ENCODE assay signal across 31 cellular contexts in the genomic region with DNA sequence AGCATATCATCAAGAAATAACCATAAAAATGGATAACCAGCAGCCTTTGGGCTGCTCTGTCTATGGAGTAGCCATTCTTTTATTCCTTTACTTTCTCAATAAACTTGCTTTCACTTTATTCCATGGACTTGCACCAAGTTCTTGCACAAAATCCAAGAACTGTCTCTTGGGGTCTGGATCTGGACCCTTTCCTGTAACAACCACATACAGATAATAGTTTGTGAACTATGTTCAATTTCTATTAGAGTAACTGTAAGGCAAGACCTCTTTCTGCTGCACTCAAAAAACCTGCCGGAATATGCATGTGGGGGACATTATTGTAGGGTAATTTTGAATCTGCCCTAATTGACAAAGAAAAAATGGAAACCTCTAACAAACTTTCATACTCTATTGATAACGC.
DNase-seq lines count a peak whose midpoint lies in the region; ATAC-seq and TF ChIP-seq lines count a peak whose summit lies in the region.
"Had no signal": no experiment of that assay in that cellular context is flagged by ENCODE, and none has a peak within 500 bp of the region (broad histone marks: within the 10 kb centered on the region; RNA-seq: fewer than 3 reads in every experiment).

No MANE protein-coding gene starts in this region.

- TF ChIP-seq POLR2A in heart left ventricle (IDR thresholded peaks at IDR 0.05), result no peak

- no peak overlapping the region for H3K4me3 ChIP-seq in heart left ventricle
- H3K4me3 ChIP-seq: A549; BLaER1; BLaER1 treated with 17β-estradiol and CSF1 and Interleukin-3, amounts not matched to agents 10 nM and 100 nM had no signal

- H3K27me3 Mint-ChIP-seq in activated CD4-positive, alpha-beta T cell treated with anti-CD3 and anti-CD28 coated beads, Interleukin-2, amount 10 ng/mL, durations not matched to agents 24 days and 14 days, result no peaks in the 10 kb centered on the region
- H3K27me3 Mint-ChIP-seq: B cell; CD4-positive, alpha-beta T cell had no signal

- H3K9me3 Mint-ChIP-seq in activated CD4-positive, alpha-beta T cell treated with anti-CD3 and anti-CD28 coated beads, Interleukin-2, amount 10 ng/mL, durations not matched to agents 24 days and 14 days, result no peaks in the 10 kb centered on the region
- H3K9me3 Mint-ChIP-seq: CD4-positive, alpha-beta T cell; CD8-positive, alpha-beta T cell had no signal

- ATAC-seq in Right ventricle myocardium inferior (peak; percentile 16), heart left ventricle (no peak)
- ATAC-seq: CD8-positive, alpha-beta T cell had no signal

- H3K9me3 ChIP-seq in heart left ventricle, result no peaks in the 10 kb centered on the region
- H3K9me3 ChIP-seq: A549; BE2C; BLaER1; BLaER1 treated with 17β-estradiol and CSF1 and Interleukin-3, amounts not matched to agents 10 nM and 100 nM; Caco-2 had no signal

- no peaks in the 10 kb centered on the region for H3K36me3 Mint-ChIP-seq in activated CD4-positive, alpha-beta T cell treated with anti-CD3 and anti-CD28 coated beads, Interleukin-2, amount 10 ng/mL, durations not matched to agents 24 days and 14 days (ENCODE audit: low read depth)
- H3K36me3 Mint-ChIP-seq: CD14-positive monocyte; CD4-positive, alpha-beta memory T cell; CD4-positive, CD25-positive, alpha-beta regulatory T cell; CD8-positive, alpha-beta memory T cell; CD8-positive, alpha-beta T cell had no signal

- H3K27me3 ChIP-seq in heart left ventricle, result no peaks in the 10 kb centered on the region
- H3K27me3 ChIP-seq: BE2C; BLaER1; BLaER1 treated with 17β-estradiol and CSF1 and Interleukin-3, amounts not matched to agents 10 nM and 100 nM had no signal

- WGBS in heart left ventricle, 4 donors, result 77 to 88% (median 87%) methylated on average over 2 of the region's 2 CpGs

- no peaks in the 10 kb centered on the region for H3K36me3 ChIP-seq in heart left ventricle
- H3K36me3 ChIP-seq: BE2C; BLaER1; BLaER1 treated with 17β-estradiol and CSF1 and Interleukin-3, amounts not matched to agents 10 nM and 100 nM had no signal

- DNase-seq in activated CD4-positive, alpha-beta T cell treated with anti-CD3 and anti-CD28 coated beads, Interleukin-2, amount 10 ng/mL, durations not matched to agents 24 days and 14 days, result peak; percentile 16
- DNase-seq in activated CD4-positive, alpha-beta T cell treated with anti-CD3 and anti-CD28 coated beads for 4 hours, result no peak
- DNase-seq in Right ventricle myocardium inferior (ENCODE audit: missing footprints) (no peak), heart left ventricle (no peak)
- DNase-seq: 8988T; ACHN; AML-193; BE2C; C1 segment of cervical spinal cord; Caco-2; Calu3; CD4-positive, alpha-beta memory T cell; CD4-positive, alpha-beta T cell; CD4-positive, CD25-positive, alpha-beta regulatory T cell; CD8-positive, alpha-beta memory T cell; CD8-positive, alpha-beta T cell; COR-L47; DMS 273 treated with DMSO at 0.1 percent for 48 hours; DMS153; DMS53; DMS79; DMS79 treated with DMSO at 0.1 percent for 48 hours; DND-41; EL had no signal

- no peaks in the 10 kb centered on the region for H3K4me1 ChIP-seq in heart left ventricle
- H3K4me1 ChIP-seq: A549; BE2C; BLaER1; BLaER1 treated with 17β-estradiol and CSF1 and Interleukin-3, amounts not matched to agents 10 nM and 100 nM; Caco-2 had no signal

- intact Hi-C loops in activated CD4-positive, alpha-beta T cell treated with anti-CD3 and anti-CD28 coated beads, Interleukin-2, amount 10 ng/mL, durations not matched to agents 24 days and 14 days (cut with micrococcal nuclease), result no loop called here
- intact Hi-C loops in Right ventricle myocardium inferior (cut with DNase I), result no loop called here
- intact Hi-C loops in heart left ventricle (cut with DNase I), result loop anchor here in 1 of 10 donors (5.0 kb wide), 1 partner anchor 34 kb away; no protein-coding TSS in a partner anchor

- no peak overlapping the region for H3K4me3 Mint-ChIP-seq in activated CD4-positive, alpha-beta T cell treated with anti-CD3 and anti-CD28 coated beads, Interleukin-2, amount 10 ng/mL, durations not matched to agents 24 days and 14 days
- H3K4me3 Mint-ChIP-seq: B cell; CD14-positive monocyte; CD4-positive, alpha-beta memory T cell; CD4-positive, alpha-beta T cell; CD4-positive, CD25-positive, alpha-beta regulatory T cell; CD8-positive, alpha-beta memory T cell; CD8-positive, alpha-beta T cell had no signal

- no peaks in the 10 kb centered on the region for H3K4me1 Mint-ChIP-seq in activated CD4-positive, alpha-beta T cell treated with anti-CD3 and anti-CD28 coated beads, Interleukin-2, amount 10 ng/mL, durations not matched to agents 24 days and 14 days
- H3K4me1 Mint-ChIP-seq: B cell; CD14-positive monocyte; CD4-positive, alpha-beta memory T cell; CD4-positive, CD25-positive, alpha-beta regulatory T cell; CD8-positive, alpha-beta memory T cell had no signal

- H3K27ac Mint-ChIP-seq in activated CD4-positive, alpha-beta T cell treated with anti-CD3 and anti-CD28 coated beads, Interleukin-2, amount 10 ng/mL, durations not matched to agents 24 days and 14 days, result no peak overlapping the region
- H3K27ac Mint-ChIP-seq: B cell; CD14-positive monocyte; CD4-positive, alpha-beta memory T cell; CD4-positive, alpha-beta T cell; CD4-positive, CD25-positive, alpha-beta regulatory T cell; CD8-positive, alpha-beta memory T cell; CD8-positive, alpha-beta T cell had no signal

- no peak overlapping the region for H3K27ac ChIP-seq in heart left ventricle
- H3K27ac ChIP-seq: 22Rv1; A549; BLaER1; BLaER1 treated with 17β-estradiol and CSF1 and Interleukin-3, amounts not matched to agents 10 nM and 100 nM; C4-2B had no signal

- TF ChIP-seq CTCF in heart left ventricle (IDR thresholded peaks at IDR 0.05), result no peak
